ENCODE assay signal across 1 cellular context in the genomic region with DNA sequence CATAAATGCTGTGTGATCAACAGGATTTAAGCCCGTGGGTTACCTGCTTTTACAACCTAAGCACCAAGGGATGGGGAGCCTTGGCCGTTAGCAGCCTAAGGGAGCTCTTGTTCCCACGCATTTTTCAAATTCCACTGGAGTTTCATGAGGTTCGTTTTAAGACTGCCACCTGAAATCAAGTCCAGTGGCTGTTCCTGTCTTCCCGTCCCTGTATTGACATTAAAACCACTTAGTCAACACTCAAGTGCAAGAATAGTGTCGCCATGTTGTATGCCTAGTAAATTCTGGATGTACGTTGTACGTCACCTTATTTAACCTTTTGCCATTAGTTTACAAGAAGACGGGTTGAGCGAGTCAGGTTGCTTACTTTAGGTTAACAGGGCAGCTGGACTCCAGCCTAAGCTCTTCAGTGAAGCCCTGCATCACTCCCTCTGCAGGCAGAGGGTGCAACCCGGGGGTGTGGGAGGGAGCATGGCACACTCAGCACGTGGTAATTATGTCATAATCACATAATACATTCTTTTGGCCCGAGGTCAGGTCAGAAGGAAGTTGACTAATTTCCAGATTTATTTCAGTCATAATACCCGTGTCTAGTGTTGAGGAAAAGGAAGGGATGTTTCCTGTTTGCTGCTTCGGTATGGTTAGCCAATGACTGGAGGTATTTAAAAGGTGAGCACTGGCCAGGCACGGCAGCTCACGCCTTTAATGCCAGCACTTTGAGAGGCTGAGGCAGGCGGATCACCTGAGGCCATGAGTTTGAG.
TF ChIP-seq lines count a peak whose summit lies in the region.

No MANE protein-coding gene starts in this region.

TF ChIP-seq in HepG2, 621 proteins besides CTCF, POLR2A, EP300 and RAD21 (continued from another document and continues in another):
- TF ChIP-seq, protein P1, sequence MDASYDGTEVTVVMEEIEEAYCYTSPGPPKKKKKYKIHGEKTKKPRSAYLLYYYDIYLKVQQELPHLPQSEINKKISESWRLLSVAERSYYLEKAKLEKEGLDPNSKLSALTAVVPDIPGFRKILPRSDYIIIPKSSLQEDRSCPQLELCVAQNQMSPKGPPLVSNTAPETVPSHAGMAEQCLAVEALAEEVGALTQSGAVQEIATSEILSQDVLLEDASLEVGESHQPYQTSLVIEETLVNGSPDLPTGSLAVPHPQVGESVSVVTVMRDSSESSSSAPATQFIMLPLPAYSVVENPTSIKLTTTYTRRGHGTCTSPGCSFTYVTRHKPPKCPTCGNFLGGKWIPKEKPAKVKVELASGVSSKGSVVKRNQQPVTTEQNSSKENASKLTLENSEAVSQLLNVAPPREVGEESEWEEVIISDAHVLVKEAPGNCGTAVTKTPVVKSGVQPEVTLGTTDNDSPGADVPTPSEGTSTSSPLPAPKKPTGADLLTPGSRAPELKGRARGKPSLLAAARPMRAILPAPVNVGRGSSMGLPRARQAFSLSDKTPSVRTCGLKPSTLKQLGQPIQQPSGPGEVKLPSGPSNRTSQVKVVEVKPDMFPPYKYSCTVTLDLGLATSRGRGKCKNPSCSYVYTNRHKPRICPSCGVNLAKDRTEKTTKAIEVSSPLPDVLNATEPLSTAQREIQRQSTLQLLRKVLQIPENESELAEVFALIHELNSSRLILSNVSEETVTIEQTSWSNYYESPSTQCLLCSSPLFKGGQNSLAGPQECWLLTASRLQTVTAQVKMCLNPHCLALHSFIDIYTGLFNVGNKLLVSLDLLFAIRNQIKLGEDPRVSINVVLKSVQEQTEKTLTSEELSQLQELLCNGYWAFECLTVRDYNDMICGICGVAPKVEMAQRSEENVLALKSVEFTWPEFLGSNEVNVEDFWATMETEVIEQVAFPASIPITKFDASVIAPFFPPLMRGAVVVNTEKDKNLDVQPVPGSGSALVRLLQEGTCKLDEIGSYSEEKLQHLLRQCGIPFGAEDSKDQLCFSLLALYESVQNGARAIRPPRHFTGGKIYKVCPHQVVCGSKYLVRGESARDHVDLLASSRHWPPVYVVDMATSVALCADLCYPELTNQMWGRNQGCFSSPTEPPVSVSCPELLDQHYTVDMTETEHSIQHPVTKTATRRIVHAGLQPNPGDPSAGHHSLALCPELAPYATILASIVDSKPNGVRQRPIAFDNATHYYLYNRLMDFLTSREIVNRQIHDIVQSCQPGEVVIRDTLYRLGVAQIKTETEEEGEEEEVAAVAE (CRISPR knock-in tag; IDR thresholded peaks at IDR 0.05; ENCODE audit: borderline replicate concordance): no peak
- TF ChIP-seq RBM22 (optimal IDR thresholded peaks at IDR 0.05; ENCODE audit: low read length) (no peak), ZFP36L2 (CRISPR knock-in tag; IDR thresholded peaks at IDR 0.05) (no peak), ZNF124 (CRISPR knock-in tag; IDR thresholded peaks at IDR 0.05) (no peak), FOXA1 (IDR thresholded peaks at IDR 0.05) (peak; percentile 50; the same call in 1 of the 2 replicates), FOXA1 (CRISPR knock-in tag; IDR thresholded peaks at IDR 0.05) (peak; percentile 80), KDM4B (CRISPR knock-in tag; IDR thresholded peaks at IDR 0.05) (no peak), FOXA3 (CRISPR knock-in tag; IDR thresholded peaks at IDR 0.05) (peak; percentile 50), ZBTB43 (CRISPR knock-in tag; conservative IDR thresholded peaks at IDR 0.05) (peak; percentile 36; the same call in 1 of the 2 replicates), HMG20A (CRISPR knock-in tag; IDR thresholded peaks at IDR 0.05; ENCODE audit: borderline replicate concordance) (no peak), SKIL (CRISPR knock-in tag; IDR thresholded peaks at IDR 0.05; ENCODE audit: borderline replicate concordance) (no peak), ZNF597 (CRISPR knock-in tag; IDR thresholded peaks at IDR 0.05) (no peak), IKZF5 (CRISPR knock-in tag; IDR thresholded peaks at IDR 0.05) (no peak), NFIB (CRISPR knock-in tag; IDR thresholded peaks at IDR 0.05; ENCODE audit: borderline replicate concordance) (no peak), ZNF704 (CRISPR knock-in tag; IDR thresholded peaks at IDR 0.05; ENCODE audit: borderline replicate concordance) (no peak), RARA (CRISPR knock-in tag; IDR thresholded peaks at IDR 0.05) (peak; percentile 41), ZNF530 (CRISPR knock-in tag; IDR thresholded peaks at IDR 0.05; ENCODE audit: low read depth) (no peak), GABPB1 (CRISPR knock-in tag; IDR thresholded peaks at IDR 0.05) (0 out of 2 replicates have a peak, but pooled peaks have one; percentile 14), ZNF644 (CRISPR knock-in tag; IDR thresholded peaks at IDR 0.05; ENCODE audit: low read depth) (peak; percentile 59; the same call in 1 of the 2 replicates), NFKB2 (CRISPR knock-in tag; IDR thresholded peaks at IDR 0.05; ENCODE audit: borderline replicate concordance) (no peak), MYC (CRISPR knock-in tag; IDR thresholded peaks at IDR 0.05; ENCODE audit: borderline replicate concordance) (peak; percentile 53; the same call in 1 of the 2 replicates), CREB1 (IDR thresholded peaks at IDR 0.05) (0 out of 2 replicates have a peak, but pooled peaks have one; percentile 40), CREB1 (CRISPR knock-in tag; IDR thresholded peaks at IDR 0.05) (no peak; the same call in 1 of the 2 replicates), TBX2 (CRISPR knock-in tag; IDR thresholded peaks at IDR 0.05; ENCODE audit: borderline replicate concordance) (peak; percentile 31; the same call in 1 of the 2 replicates), SKI (IDR thresholded peaks at IDR 0.05; ENCODE audit: partially characterized antibody) (peak; percentile 29), ZNF484 (CRISPR knock-in tag; IDR thresholded peaks at IDR 0.05; ENCODE audit: borderline replicate concordance, low read depth) (no peak), ISX (CRISPR knock-in tag; conservative IDR thresholded peaks at IDR 0.05) (no peak), ZSCAN31 (CRISPR knock-in tag; IDR thresholded peaks at IDR 0.05; ENCODE audit: low read depth) (no peak)
- TF ChIP-seq, protein P2, sequence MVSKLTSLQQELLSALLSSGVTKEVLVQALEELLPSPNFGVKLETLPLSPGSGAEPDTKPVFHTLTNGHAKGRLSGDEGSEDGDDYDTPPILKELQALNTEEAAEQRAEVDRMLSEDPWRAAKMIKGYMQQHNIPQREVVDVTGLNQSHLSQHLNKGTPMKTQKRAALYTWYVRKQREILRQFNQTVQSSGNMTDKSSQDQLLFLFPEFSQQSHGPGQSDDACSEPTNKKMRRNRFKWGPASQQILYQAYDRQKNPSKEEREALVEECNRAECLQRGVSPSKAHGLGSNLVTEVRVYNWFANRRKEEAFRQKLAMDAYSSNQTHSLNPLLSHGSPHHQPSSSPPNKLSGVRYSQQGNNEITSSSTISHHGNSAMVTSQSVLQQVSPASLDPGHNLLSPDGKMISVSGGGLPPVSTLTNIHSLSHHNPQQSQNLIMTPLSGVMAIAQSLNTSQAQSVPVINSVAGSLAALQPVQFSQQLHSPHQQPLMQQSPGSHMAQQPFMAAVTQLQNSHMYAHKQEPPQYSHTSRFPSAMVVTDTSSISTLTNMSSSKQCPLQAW (CRISPR knock-in tag; IDR thresholded peaks at IDR 0.05): no peak
- TF ChIP-seq, protein P3, sequence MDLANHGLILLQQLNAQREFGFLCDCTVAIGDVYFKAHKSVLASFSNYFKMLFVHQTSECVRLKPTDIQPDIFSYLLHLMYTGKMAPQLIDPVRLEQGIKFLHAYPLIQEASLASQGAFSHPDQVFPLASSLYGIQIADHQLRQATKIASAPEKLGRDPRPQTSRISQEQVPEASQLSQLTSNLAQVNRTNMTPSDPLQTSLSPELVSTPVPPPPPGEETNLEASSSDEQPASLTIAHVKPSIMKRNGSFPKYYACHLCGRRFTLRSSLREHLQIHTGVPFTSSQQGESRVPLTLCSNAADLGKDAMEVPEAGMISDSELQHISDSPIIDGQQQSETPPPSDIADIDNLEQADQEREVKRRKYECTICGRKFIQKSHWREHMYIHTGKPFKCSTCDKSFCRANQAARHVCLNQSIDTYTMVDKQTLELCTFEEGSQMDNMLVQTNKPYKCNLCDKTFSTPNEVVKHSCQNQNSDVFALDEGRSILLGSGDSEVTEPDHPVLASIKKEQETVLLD (CRISPR knock-in tag; IDR thresholded peaks at IDR 0.05; ENCODE audit: low read depth): no peak
- TF ChIP-seq, protein P4, sequence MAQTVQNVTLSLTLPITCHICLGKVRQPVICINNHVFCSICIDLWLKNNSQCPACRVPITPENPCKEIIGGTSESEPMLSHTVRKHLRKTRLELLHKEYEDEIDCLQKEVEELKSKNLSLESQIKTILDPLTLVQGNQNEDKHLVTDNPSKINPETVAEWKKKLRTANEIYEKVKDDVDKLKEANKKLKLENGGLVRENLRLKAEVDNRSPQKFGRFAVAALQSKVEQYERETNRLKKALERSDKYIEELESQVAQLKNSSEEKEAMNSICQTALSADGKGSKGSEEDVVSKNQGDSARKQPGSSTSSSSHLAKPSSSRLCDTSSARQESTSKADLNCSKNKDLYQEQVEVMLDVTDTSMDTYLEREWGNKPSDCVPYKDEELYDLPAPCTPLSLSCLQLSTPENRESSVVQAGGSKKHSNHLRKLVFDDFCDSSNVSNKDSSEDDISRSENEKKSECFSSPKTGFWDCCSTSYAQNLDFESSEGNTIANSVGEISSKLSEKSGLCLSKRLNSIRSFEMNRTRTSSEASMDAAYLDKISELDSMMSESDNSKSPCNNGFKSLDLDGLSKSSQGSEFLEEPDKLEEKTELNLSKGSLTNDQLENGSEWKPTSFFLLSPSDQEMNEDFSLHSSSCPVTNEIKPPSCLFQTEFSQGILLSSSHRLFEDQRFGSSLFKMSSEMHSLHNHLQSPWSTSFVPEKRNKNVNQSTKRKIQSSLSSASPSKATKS (CRISPR knock-in tag; IDR thresholded peaks at IDR 0.05): no peak
- TF ChIP-seq, protein P5, sequence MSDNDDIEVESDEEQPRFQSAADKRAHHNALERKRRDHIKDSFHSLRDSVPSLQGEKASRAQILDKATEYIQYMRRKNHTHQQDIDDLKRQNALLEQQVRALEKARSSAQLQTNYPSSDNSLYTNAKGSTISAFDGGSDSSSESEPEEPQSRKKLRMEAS (IDR thresholded peaks at IDR 0.05): peak; percentile 74
